ENCODE assay signal across 11 cellular contexts in genomic region chr1:23566304-23566703, GRCh38. TPM values are rescaled to one million over a fixed set of nuclear protein-coding genes. Genes with fewer than 3 reads are reported as not detected.
DNase-seq lines count a peak whose midpoint lies in the region; ATAC-seq, FAIRE-seq and TF ChIP-seq lines count a peak whose summit lies in the region.
"Had no signal": no experiment of that assay in that cellular context is flagged by ENCODE, and none has a peak within 500 bp of the region (broad histone marks: within the 10 kb centered on the region; RNA-seq: fewer than 3 reads in every experiment).

No MANE protein-coding gene starts in this region.

- no peak overlapping the region for H3K4me3 ChIP-seq in CD8-positive, alpha-beta T cell (ENCODE audit: low read depth, low read length)
- H3K4me3 ChIP-seq in Loucy (ENCODE audit: low read length, poor library complexity, severe bottlenecking) = no peak overlapping the region
- no peak overlapping the region for H3K4me3 ChIP-seq in dorsolateral prefrontal cortex
- H3K4me3 ChIP-seq in trophoblast cell (ENCODE audit: low read depth, low read length) = no peak overlapping the region
- H3K4me3 ChIP-seq in uterus = no peak overlapping the region
- H3K4me3 ChIP-seq: transverse colon had no signal

- H3K4me1 Mint-ChIP-seq in CD8-positive, alpha-beta T cell (ENCODE audit: low read depth) = peaks cover 32% of the 10 kb centered on the region

- peak overlapping the region; percentile 58 for H3K18ac ChIP-seq in trophoblast cell (ENCODE audit: low read length)

- H3K9me3 ChIP-seq in CD8-positive, alpha-beta T cell (ENCODE audit: low read length) = no peaks in the 10 kb centered on the region
- no peaks in the 10 kb centered on the region for H3K9me3 ChIP-seq in Loucy (ENCODE audit: insufficient read depth, low read depth, low read length)
- H3K9me3 ChIP-seq in trophoblast cell (ENCODE audit: insufficient read depth, low read depth, low read length) = no peaks in the 10 kb centered on the region
- no peaks in the 10 kb centered on the region for H3K9me3 ChIP-seq in uterus
- H3K9me3 ChIP-seq: transverse colon had no signal

- no peak overlapping the region for H3K4ac ChIP-seq in trophoblast cell (ENCODE audit: low read depth, low read length)

- peak overlapping the region; percentile 41 for H3K14ac ChIP-seq in trophoblast cell (ENCODE audit: low read length)

- no peaks in the 10 kb centered on the region for H3K9me2 ChIP-seq in Loucy (replicated peaks; ENCODE audit: low read depth, low read length)

- intact Hi-C loops in CD8-positive, alpha-beta T cell (cut with DNase I, micrococcal nuclease) = no loop called here
- intact Hi-C loops in dorsolateral prefrontal cortex (cut with DNase I) (no loop called here), uterus (cut with DNase I; ENCODE audit: low total_unique reads) (no loop called here)

- POLR2A ChIA-PET in CD8-positive, alpha-beta T cell (lab: Charles Lee) = interaction anchor here (1.3 kb wide), 1 partner anchor 11 kb away, joined by 4 read pairs; no protein-coding TSS in a partner anchor

- no peak for TF ChIP-seq CTCF in CD8-positive, alpha-beta T cell (IDR thresholded peaks at IDR 0.05)
- peak; percentile 42 for TF ChIP-seq CTCF in Loucy (conservative IDR thresholded peaks at IDR 0.05; ENCODE audit: low read length)
- TF ChIP-seq CTCF in dorsolateral prefrontal cortex (IDR thresholded peaks at IDR 0.05 in 54 of 56, conservative IDR thresholded peaks at IDR 0.05 in 2 of 56; ENCODE audit: low read depth in 1 of 56, partially characterized antibody in 56 of 56) = peak in 2 of 56 donors; percentile 12 to 20
- no peak for TF ChIP-seq CTCF in uterus (IDR thresholded peaks at IDR 0.05)

- no peak overlapping the region for H3K27ac ChIP-seq in CD8-positive, alpha-beta T cell (ENCODE audit: low read depth, low read length)
- peak overlapping the region in 40 of 59 donors; percentile 7 to 96 (median 67) for H3K27ac ChIP-seq in dorsolateral prefrontal cortex
- no peak overlapping the region for H3K27ac ChIP-seq in trophoblast cell (ENCODE audit: low read depth, low read length)
- no peak overlapping the region for H3K27ac ChIP-seq in uterus

- H3K36me3 ChIP-seq in CD8-positive, alpha-beta T cell (ENCODE audit: insufficient read depth, low read length) = no peaks in the 10 kb centered on the region
- no peaks in the 10 kb centered on the region for H3K36me3 ChIP-seq in Loucy (ENCODE audit: insufficient read depth, low read length)
- no peaks in the 10 kb centered on the region for H3K36me3 ChIP-seq in trophoblast cell (ENCODE audit: control insufficient read depth in 1 of 2, insufficient read depth in 2 of 2, low read length in 2 of 2)
- H3K36me3 ChIP-seq in uterus = no peaks in the 10 kb centered on the region
- H3K36me3 ChIP-seq: transverse colon had no signal

- no peak overlapping the region for H2AFZ ChIP-seq in Loucy (ENCODE audit: low read length)
- H2AFZ ChIP-seq in trophoblast cell (ENCODE audit: insufficient read depth, low read length, poor library complexity) = no peak overlapping the region

- no peaks in the 10 kb centered on the region for H3K27me3 ChIP-seq in CD8-positive, alpha-beta T cell (ENCODE audit: insufficient read depth, low read length)
- H3K27me3 ChIP-seq in Loucy (ENCODE audit: insufficient read depth, low read length, poor library complexity, severe bottlenecking) (peaks cover 17% of the 10 kb centered on the region), dorsolateral prefrontal cortex (peaks cover 0 to 29% (median 0%) of the 10 kb centered on the region in 45 donors), trophoblast cell (ENCODE audit: insufficient read depth, low read length) (no peaks in the 10 kb centered on the region), uterus (no peaks in the 10 kb centered on the region)

- peak overlapping the region; percentile 21 for H2AK5ac ChIP-seq in trophoblast cell (ENCODE audit: low read length)

- no peaks in the 10 kb centered on the region for H3F3A ChIP-seq in Loucy (ENCODE audit: low read depth)

- H3K79me1 ChIP-seq in trophoblast cell (ENCODE audit: low read length) = peaks cover 41% of the 10 kb centered on the region

- H2BK12ac ChIP-seq in trophoblast cell (ENCODE audit: low read length) = peak overlapping the region; percentile 90

- no peak overlapping the region for H4K8ac ChIP-seq in trophoblast cell (ENCODE audit: low read depth, low read length)

- no peak for DNase-seq in CD8-positive, alpha-beta T cell
- no peak for DNase-seq in dorsolateral prefrontal cortex
- DNase-seq in trophoblast cell = no peak
- DNase-seq in GM12891 (ENCODE audit: insufficient read length, low spot score) = no peak
- no peak for DNase-seq in uterus
- no peak for DNase-seq in DMS 273 (lab: John Stamatoyannopoulos, UW; ENCODE audit: unreplicated experiment)
- DNase-seq: activated T-cell treated with anti-CD3 and anti-CD28 coated beads for 4 hours, NCI-H146, transverse colon had no signal

- peaks cover 5% of the 10 kb centered on the region for H3K27me3 Mint-ChIP-seq in CD8-positive, alpha-beta T cell (ENCODE audit: low read depth)

- peaks cover 2% of the 10 kb centered on the region for H3K36me3 Mint-ChIP-seq in CD8-positive, alpha-beta T cell

- H3K4me2 ChIP-seq in Loucy (ENCODE audit: low read depth, low read length, poor library complexity, severe bottlenecking) (no peak overlapping the region), trophoblast cell (ENCODE audit: low read length) (no peak overlapping the region)

- peak overlapping the region; percentile 56 for H3K4me3 Mint-ChIP-seq in CD8-positive, alpha-beta T cell

- CTCF ChIA-PET in CD8-positive, alpha-beta T cell (lab: Charles Lee) = interaction anchor here (0.6 to 3.9 kb wide), 3 partner anchors 19 to 71 kb away, joined by 3 to 19 read pairs (median 16); no protein-coding TSS in a partner anchor

- H3K23ac ChIP-seq in trophoblast cell (ENCODE audit: low read length) = no peak overlapping the region

- H2BK5ac ChIP-seq in trophoblast cell (ENCODE audit: low read depth, low read length, poor library complexity) = no peak overlapping the region

- H3K79me2 ChIP-seq in Loucy (ENCODE audit: insufficient read depth, low read length) (no peaks in the 10 kb centered on the region), trophoblast cell (ENCODE audit: control insufficient read depth, insufficient read depth, low read length, poor library complexity) (peaks cover 10% of the 10 kb centered on the region)

- H3K9ac ChIP-seq in Loucy (ENCODE audit: low read depth, low read length, poor library complexity, severe bottlenecking) = no peak overlapping the region
- no peak overlapping the region for H3K9ac ChIP-seq in trophoblast cell (ENCODE audit: low read length)

- peaks cover 26% of the 10 kb centered on the region for H3K4me1 ChIP-seq in CD8-positive, alpha-beta T cell (ENCODE audit: insufficient read depth, low read length)
- H3K4me1 ChIP-seq in Loucy (ENCODE audit: insufficient read depth, low read length, poor library complexity, severe bottlenecking) = peaks cover 3% of the 10 kb centered on the region
- peaks cover 28 to 29% of the 10 kb centered on the region in 2 experiments for H3K4me1 ChIP-seq in trophoblast cell (ENCODE audit: control insufficient read depth in 1 of 2, insufficient read depth in 2 of 2, low read length in 2 of 2)
- H3K4me1 ChIP-seq in uterus = peaks cover 0 to 11% of the 10 kb centered on the region in 2 donors

- H4K20me1 ChIP-seq in Loucy (ENCODE audit: insufficient read depth, low read length, poor library complexity, severe bottlenecking) = no peaks in the 10 kb centered on the region

- H2BK120ac ChIP-seq in trophoblast cell (ENCODE audit: insufficient read depth, low read length, poor library complexity) = no peak overlapping the region

- ATAC-seq in CD8-positive, alpha-beta T cell = no peak
- no peak for ATAC-seq in GM19467 (IDR thresholded peaks at IDR 0.05; ENCODE audit: unreplicated experiment)

- no CpG with 5 or more reads among the region's 6 CpGs for WGBS in trophoblast cell (ENCODE audit: extremely low coverage, insufficient coverage, insufficient read length)

- FAIRE-seq in GM12891 (lab: Jason Lieb, UNC) = no peak

- TF ChIP-seq POLR2A in GM12891 (IDR thresholded peaks at IDR 0.05; ENCODE audit: low read depth, low read length) (no peak), uterus (IDR thresholded peaks at IDR 0.05) (no peak)

- peak overlapping the region; percentile 85 for H4K91ac ChIP-seq in trophoblast cell (ENCODE audit: low read depth, low read length)

- no peak overlapping the region for H3K27ac Mint-ChIP-seq in CD8-positive, alpha-beta T cell

- H3K9me3 Mint-ChIP-seq in CD8-positive, alpha-beta T cell = no peaks in the 10 kb centered on the region

- no peak overlapping the region for H4K12ac ChIP-seq in trophoblast cell (ENCODE audit: low read depth, low read length)

TF ChIP-seq in GM12891, 5 proteins besides CTCF, POLR2A, EP300 and RAD21:
- TF ChIP-seq PAX5 (IDR thresholded peaks at IDR 0.05; ENCODE audit: insufficient read depth, low read length, severe bottlenecking) = no peak
- TF ChIP-seq SPI1 (IDR thresholded peaks at IDR 0.05; ENCODE audit: low read depth, low read length) = no peak
- no peak for TF ChIP-seq POLR2AphosphoS5 (IDR thresholded peaks at IDR 0.05; ENCODE audit: low read depth, low read length)
- TF ChIP-seq POU2F2 (IDR thresholded peaks at IDR 0.05; ENCODE audit: low read depth, low read length) = no peak
- TF ChIP-seq TAF1 (IDR thresholded peaks at IDR 0.05; ENCODE audit: low read depth, low read length) = no peak

RNA-seq across cellular contexts. Expression of gene ID3, which starts 7.0 kb away (rescaled TPM):
- total RNA-seq in CD8-positive, alpha-beta T cell = 10 to 100 TPM; 44.2 to 48.1 TPM
- total RNA-seq in dorsolateral prefrontal cortex = 100 to 1,000 TPM in 13 of 120 experiments, 10 to 100 TPM in 107; 20.5 to 247 (median 59.8) TPM
- polyA plus RNA-seq in trophoblast cell (2013) = 335 and 340 TPM in 2 replicates
- 67.3 TPM for polyA plus RNA-seq in GM12891 (2012; ENCODE audit: low read depth, missing spikeins)
- total RNA-seq in uterus = 100 to 1,000 TPM in 3 of 4 donors, 10 to 100 TPM in 1; 38.4 to 652 (median 260) TPM

RNA-seq across cellular contexts. Expression of gene E2F2, which starts 35.3 kb away (rescaled TPM):
- under 1 TPM; 0.19 to 0.38 TPM for total RNA-seq in CD8-positive, alpha-beta T cell
- total RNA-seq in dorsolateral prefrontal cortex (1 to 10 TPM in 1 of 120 experiments, under 1 TPM in 37, not detected in 82; 0.07 to 1.1 (median 0.15) TPM), uterus (1 to 10 TPM in 1 of 4 donors, under 1 TPM in 1, not detected in 2; 0.12 to 4.4 TPM)
- polyA plus RNA-seq in trophoblast cell (2013) = 1.2 and 1.3 TPM in 2 replicates
- 2.5 TPM for polyA plus RNA-seq in GM12891 (2012; ENCODE audit: low read depth, missing spikeins)

Comparison
In these comparisons a context has a peak if more than half of its experiments do, and no peak if none do; other contexts are left out.
1. H3K27ac ChIP-seq: peak in dorsolateral prefrontal cortex (40 of 59); none in CD8-positive, alpha-beta T cell (single experiment), trophoblast cell (single experiment) and uterus (0 of 2).